Comparison of ENCODE assay signal across 10 cellular contexts in genomic region chr20:62350098-62350628, GRCh38. TPM values are rescaled to one million over a fixed set of nuclear protein-coding genes. Genes with fewer than 3 reads are reported as not detected.
A peak's percentile ranks its signal among the peaks of the same experiment; 100 is the strongest.
DNase-seq lines count a peak whose midpoint lies in the region; ATAC-seq and TF ChIP-seq lines count a peak whose summit lies in the region.
"Had no signal": no experiment of that assay in that cellular context is flagged by ENCODE, and none has a peak within 500 bp of the region (broad histone marks: within the 10 kb centered on the region; RNA-seq: fewer than 3 reads in every experiment).

No MANE protein-coding gene starts in this region.

- POLR2A ChIA-PET in Panc1 (lab: Charles Lee): interaction anchor here (1.0 kb wide), 1 partner anchor 37 kb away, joined by 14 read pairs; the partner anchor contains the start of gene RPS21

- peaks cover 9% of the 10 kb centered on the region for H3K36me3 ChIP-seq in Panc1 (ENCODE audit: control insufficient read depth, insufficient read depth, low read length)
- H3K36me3 ChIP-seq in transverse colon: no peaks in the 10 kb centered on the region

- intact Hi-C loops in Panc1 (cut with micrococcal nuclease; ENCODE audit: unreplicated experiment): no loop called here
- intact Hi-C loops in transverse colon (cut with DNase I; ENCODE audit: low total_unique reads): no loop called here

- H3K4me1 Mint-ChIP-seq in immature natural killer cell: no peaks in the 10 kb centered on the region
- no peaks in the 10 kb centered on the region for H3K4me1 Mint-ChIP-seq in activated CD8-positive, alpha-beta memory T cell treated with anti-CD3 and anti-CD28 coated beads, Interleukin-2, amount 10 ng/mL, durations not matched to agents 7 days and 5 days

- H3K27me3 ChIP-seq in Panc1 (ENCODE audit: control insufficient read depth, insufficient read depth, low read length): no peaks in the 10 kb centered on the region
- no peaks in the 10 kb centered on the region for H3K27me3 ChIP-seq in transverse colon
- H3K27me3 ChIP-seq: brain microvascular endothelial cell had no signal

- no peak for TF ChIP-seq POLR2A in transverse colon (IDR thresholded peaks at IDR 0.05)

- BruUV-seq in Panc1 (replicated peaks; lab: Mats Ljungman, UMichigan): no TSS peak

- in situ Hi-C loops in Panc1 (cut with HindIII; ENCODE audit: low pct_unique_long_range_greater_than_20kb, low sequenced_read_pairs): no loop called here
- in situ Hi-C loops in transverse colon (cut with MboI; ENCODE audit: low pct_ligation_motif_present in 1 of 4, low pct_unique_long_range_greater_than_20kb in 1 of 4, low sequenced_read_pairs in 3 of 4): no loop called here

- peaks cover 0 to 6% (median 0%) of the 10 kb centered on the region in 6 donors for H3K9me3 Mint-ChIP-seq in immature natural killer cell
- peaks cover 8% of the 10 kb centered on the region for H3K9me3 Mint-ChIP-seq in activated CD8-positive, alpha-beta memory T cell treated with anti-CD3 and anti-CD28 coated beads, Interleukin-2, amount 10 ng/mL, durations not matched to agents 7 days and 5 days (ENCODE audit: low read depth)

- H3K4me3 ChIP-seq in Panc1 (ENCODE audit: low read depth in 2 of 2, low read length in 2 of 2) (no peak overlapping the region), transverse colon (no peak overlapping the region)

- TF ChIP-seq EP300 in transverse colon (IDR thresholded peaks at IDR 0.05; ENCODE audit: low read depth): no peak

- peaks cover 0 to 4% (median 0%) of the 10 kb centered on the region in 3 donors for H3K36me3 Mint-ChIP-seq in immature natural killer cell
- no peaks in the 10 kb centered on the region for H3K36me3 Mint-ChIP-seq in activated CD8-positive, alpha-beta memory T cell treated with anti-CD3 and anti-CD28 coated beads, Interleukin-2, amount 10 ng/mL, durations not matched to agents 7 days and 5 days

- peak; percentile 57 for DNase-seq in DMS 273 (lab: John Stamatoyannopoulos, UW; ENCODE audit: unreplicated experiment)
- no peak for DNase-seq in DMS 273 treated with DMSO at 0.1 percent for 48 hours (lab: John Stamatoyannopoulos, UW)
- DNase-seq in Panc1 (ENCODE audit: low read depth, low spot score): no peak
- peak; percentile 37 for DNase-seq in iPS-NIHi11 (ENCODE audit: low spot score)
- DNase-seq in transverse colon: peak; percentile 68
- no peak for DNase-seq in immature natural killer cell
- DNase-seq in stimulated activated CD8-positive, alpha-beta memory T cell treated with anti-CD3 and anti-CD28 coated beads, Interleukin-4, amount 100 ng/mL, for 48 hours: no peak
- no peak for DNase-seq in activated CD8-positive, alpha-beta memory T cell treated with anti-CD3 and anti-CD28 coated beads, Interleukin-2, amount 10 ng/mL, durations not matched to agents 7 days and 5 days
- DNase-seq: brain microvascular endothelial cell had no signal

- CTCF ChIA-PET in Panc1 (lab: Charles Lee): interaction anchor here (1.6 kb wide), 1 partner anchor 19 kb away, joined by 4 read pairs; no protein-coding TSS in a partner anchor
- CTCF ChIA-PET in activated CD8-positive, alpha-beta memory T cell treated with anti-CD3 and anti-CD28 coated beads, Interleukin-2, amount 10 ng/mL, durations not matched to agents 7 days and 5 days (lab: Charles Lee): no interaction called here

- peaks cover 53% of the 10 kb centered on the region for H3K4me1 ChIP-seq in Panc1 (ENCODE audit: control insufficient read depth, insufficient read depth, low read length)
- peaks cover 9 to 27% (median 15%) of the 10 kb centered on the region in 4 donors for H3K4me1 ChIP-seq in transverse colon

- H3K27ac Mint-ChIP-seq in immature natural killer cell: no peak overlapping the region
- H3K27ac Mint-ChIP-seq in activated CD8-positive, alpha-beta memory T cell treated with anti-CD3 and anti-CD28 coated beads, Interleukin-2, amount 10 ng/mL, durations not matched to agents 7 days and 5 days: no peak overlapping the region

- ATAC-seq in Panc1: peak; percentile 54
- no peak for ATAC-seq in activated CD8-positive, alpha-beta memory T cell treated with anti-CD3 and anti-CD28 coated beads, Interleukin-2, amount 10 ng/mL, durations not matched to agents 7 days and 5 days

- H3K27ac ChIP-seq in Panc1 (ENCODE audit: low read length) (peak overlapping the region; percentile 81), transverse colon (peak overlapping the region in 2 of 4 donors; percentile 33 to 63)
- H3K27ac ChIP-seq: 22Rv1, brain microvascular endothelial cell had no signal

- 54 to 71% methylated on average over 3 to 13 of the region's 16 CpGs for WGBS in transverse colon (ENCODE audit: low coverage in 1 of 2), 2 donors

- peaks cover 0 to 9% (median 0%) of the 10 kb centered on the region in 3 donors for H3K27me3 Mint-ChIP-seq in immature natural killer cell (ENCODE audit: low read depth in 3 of 3)
- H3K27me3 Mint-ChIP-seq in activated CD8-positive, alpha-beta memory T cell treated with anti-CD3 and anti-CD28 coated beads, Interleukin-2, amount 10 ng/mL, durations not matched to agents 7 days and 5 days: no peaks in the 10 kb centered on the region

- no peaks in the 10 kb centered on the region; the same call in 1 of the 2 replicates for H3K9me3 ChIP-seq in Panc1 (ENCODE audit: control insufficient read depth, insufficient read depth, low read depth, low read length)
- no peaks in the 10 kb centered on the region for H3K9me3 ChIP-seq in transverse colon

- no peak for TF ChIP-seq CTCF in Panc1 (IDR thresholded peaks at IDR 0.05)
- TF ChIP-seq CTCF in transverse colon (IDR thresholded peaks at IDR 0.05): no peak

- H3K4me3 Mint-ChIP-seq in immature natural killer cell: no peak overlapping the region
- H3K4me3 Mint-ChIP-seq in activated CD8-positive, alpha-beta memory T cell treated with anti-CD3 and anti-CD28 coated beads, Interleukin-2, amount 10 ng/mL, durations not matched to agents 7 days and 5 days: no peak overlapping the region

RNA-seq across cellular contexts. Expression of gene LAMA5, which starts 16.9 kb away (rescaled TPM):
- total RNA-seq in Panc1 (2021; ENCODE audit: unreplicated experiment) (497 TPM), transverse colon (100 to 1,000 TPM in 2 of 4 donors, 10 to 100 TPM in 2; 33.2 to 269 (median 91.3) TPM)
- polyA plus RNA-seq in Panc1 (2012; ENCODE audit: insufficient read length): 508 TPM
- under 1 TPM in 1 of 3 donors, not detected in 2; 0.30 TPM for polyA plus RNA-seq in immature natural killer cell
- 1 to 10 TPM in 1 of 2 experiments, under 1 TPM in 1; 0.99 to 1.9 TPM for total RNA-seq in activated CD8-positive, alpha-beta memory T cell treated with anti-CD3 and anti-CD28 coated beads, Interleukin-2, amount 10 ng/mL, durations not matched to agents 7 days and 5 days

RNA-seq across cellular contexts. Expression of gene RPS21, which starts 36.7 kb away (rescaled TPM):
- total RNA-seq in Panc1 (2021; ENCODE audit: unreplicated experiment): 1,761 TPM
- polyA plus RNA-seq in Panc1 (2012; ENCODE audit: insufficient read length): 4,052 TPM
- total RNA-seq in transverse colon: 1,000 to 10,000 TPM in 3 of 4 donors, 100 to 1,000 TPM in 1; 585 to 2,728 (median 1,375) TPM
- 1,000 to 10,000 TPM in 2 of 3 donors, 100 to 1,000 TPM in 1; 743 to 1,716 (median 1,008) TPM for polyA plus RNA-seq in immature natural killer cell
- 1,000 to 10,000 TPM; 1,634 to 1,703 TPM for total RNA-seq in activated CD8-positive, alpha-beta memory T cell treated with anti-CD3 and anti-CD28 coated beads, Interleukin-2, amount 10 ng/mL, durations not matched to agents 7 days and 5 days

RNA-seq across cellular contexts. Expression of gene ADRM1, which starts 47.4 kb away (rescaled TPM):
- total RNA-seq in Panc1 (2021; ENCODE audit: unreplicated experiment) (194 TPM), transverse colon (100 to 1,000 TPM in 3 of 4 donors, 10 to 100 TPM in 1; 41.8 to 126 (median 109) TPM)
- polyA plus RNA-seq in Panc1 (2012; ENCODE audit: insufficient read length): 315 TPM
- polyA plus RNA-seq in immature natural killer cell: 100 to 1,000 TPM in 2 of 3 donors, 10 to 100 TPM in 1; 97.2 to 132 (median 108) TPM
- total RNA-seq in activated CD8-positive, alpha-beta memory T cell treated with anti-CD3 and anti-CD28 coated beads, Interleukin-2, amount 10 ng/mL, durations not matched to agents 7 days and 5 days: 100 to 1,000 TPM; 105 to 133 TPM

RNA-seq across cellular contexts. Expression of gene CABLES2, which starts 56.9 kb away (rescaled TPM):
- total RNA-seq in Panc1 (2021; ENCODE audit: unreplicated experiment): 9.8 TPM
- polyA plus RNA-seq in Panc1 (2012; ENCODE audit: insufficient read length): 12.0 TPM
- 10 to 100 TPM in 1 of 4 donors, 1 to 10 TPM in 3; 3.7 to 10.1 (median 8.5) TPM for total RNA-seq in transverse colon
- polyA plus RNA-seq in immature natural killer cell: 1 to 10 TPM; 1.3 to 2.6 (median 2.5) TPM
- 10 to 100 TPM; 15.6 to 16.5 TPM for total RNA-seq in activated CD8-positive, alpha-beta memory T cell treated with anti-CD3 and anti-CD28 coated beads, Interleukin-2, amount 10 ng/mL, durations not matched to agents 7 days and 5 days

Comparison
In these comparisons a context has a peak if more than half of its experiments do, and no peak if none do; other contexts are left out.
1. DNase-seq: peak in DMS 273 (single experiment), iPS-NIHi11 (single experiment) and transverse colon (single experiment); none in DMS 273 treated with DMSO at 0.1 percent for 48 hours (single experiment), Panc1 (single experiment), immature natural killer cell (0 of 3), stimulated activated CD8-positive, alpha-beta memory T cell treated with anti-CD3 and anti-CD28 coated beads, Interleukin-4, amount 100 ng/mL, for 48 hours (single experiment) and activated CD8-positive, alpha-beta memory T cell treated with anti-CD3 and anti-CD28 coated beads, Interleukin-2, amount 10 ng/mL, durations not matched to agents 7 days and 5 days (single experiment).
2. RNA of gene LAMA5, which starts 16.9 kb away (total RNA-seq): 497 TPM in Panc1 (single experiment) and 33.2 to 269 TPM in transverse colon; 0.99 to 1.9 TPM in activated CD8-positive, alpha-beta memory T cell treated with anti-CD3 and anti-CD28 coated beads, Interleukin-2, amount 10 ng/mL, durations not matched to agents 7 days and 5 days; every median in the first group is over 10 times any median in the second.